Comparison of ENCODE assay signal across 2 cellular contexts in genomic region chr2:168116448-168116847, GRCh38.
TF ChIP-seq lines count a peak whose summit lies in the region.

No MANE protein-coding gene starts in this region.

TF ChIP-seq in HCT116, 20 proteins besides CTCF, POLR2A, EP300 and RAD21:
- TF ChIP-seq ELF1 (IDR thresholded peaks at IDR 0.05; ENCODE audit: borderline replicate concordance, low read depth) (no peak), SIN3A (IDR thresholded peaks at IDR 0.05; ENCODE audit: low read depth) (no peak), EZH2 (IDR thresholded peaks at IDR 0.05) (no peak), EGR1 (IDR thresholded peaks at IDR 0.05; ENCODE audit: low read depth) (no peak), ZNF274 (IDR thresholded peaks at IDR 0.05; ENCODE audit: low read depth, low read length) (no peak), ZBTB33 (IDR thresholded peaks at IDR 0.05; ENCODE audit: extremely low read depth, insufficient replicate concordance, low read length) (no peak), TCF7L2 (IDR thresholded peaks at IDR 0.05; ENCODE audit: borderline replicate concordance, extremely low read depth, insufficient read depth, insufficient read length) (no peak), SRF (IDR thresholded peaks at IDR 0.05; ENCODE audit: low read depth) (no peak), YY1 (IDR thresholded peaks at IDR 0.05; ENCODE audit: extremely low read depth, insufficient replicate concordance, low read depth, low read length) (no peak), ZFX (IDR thresholded peaks at IDR 0.05) (no peak), POLR2AphosphoS5 (IDR thresholded peaks at IDR 0.05; ENCODE audit: low read depth, low read length) (no peak), CBX3 (IDR thresholded peaks at IDR 0.05; ENCODE audit: low read depth) (no peak)
- TF ChIP-seq, protein P1, sequence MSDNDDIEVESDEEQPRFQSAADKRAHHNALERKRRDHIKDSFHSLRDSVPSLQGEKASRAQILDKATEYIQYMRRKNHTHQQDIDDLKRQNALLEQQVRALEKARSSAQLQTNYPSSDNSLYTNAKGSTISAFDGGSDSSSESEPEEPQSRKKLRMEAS (IDR thresholded peaks at IDR 0.05) = no peak
- TF ChIP-seq, protein P2, sequence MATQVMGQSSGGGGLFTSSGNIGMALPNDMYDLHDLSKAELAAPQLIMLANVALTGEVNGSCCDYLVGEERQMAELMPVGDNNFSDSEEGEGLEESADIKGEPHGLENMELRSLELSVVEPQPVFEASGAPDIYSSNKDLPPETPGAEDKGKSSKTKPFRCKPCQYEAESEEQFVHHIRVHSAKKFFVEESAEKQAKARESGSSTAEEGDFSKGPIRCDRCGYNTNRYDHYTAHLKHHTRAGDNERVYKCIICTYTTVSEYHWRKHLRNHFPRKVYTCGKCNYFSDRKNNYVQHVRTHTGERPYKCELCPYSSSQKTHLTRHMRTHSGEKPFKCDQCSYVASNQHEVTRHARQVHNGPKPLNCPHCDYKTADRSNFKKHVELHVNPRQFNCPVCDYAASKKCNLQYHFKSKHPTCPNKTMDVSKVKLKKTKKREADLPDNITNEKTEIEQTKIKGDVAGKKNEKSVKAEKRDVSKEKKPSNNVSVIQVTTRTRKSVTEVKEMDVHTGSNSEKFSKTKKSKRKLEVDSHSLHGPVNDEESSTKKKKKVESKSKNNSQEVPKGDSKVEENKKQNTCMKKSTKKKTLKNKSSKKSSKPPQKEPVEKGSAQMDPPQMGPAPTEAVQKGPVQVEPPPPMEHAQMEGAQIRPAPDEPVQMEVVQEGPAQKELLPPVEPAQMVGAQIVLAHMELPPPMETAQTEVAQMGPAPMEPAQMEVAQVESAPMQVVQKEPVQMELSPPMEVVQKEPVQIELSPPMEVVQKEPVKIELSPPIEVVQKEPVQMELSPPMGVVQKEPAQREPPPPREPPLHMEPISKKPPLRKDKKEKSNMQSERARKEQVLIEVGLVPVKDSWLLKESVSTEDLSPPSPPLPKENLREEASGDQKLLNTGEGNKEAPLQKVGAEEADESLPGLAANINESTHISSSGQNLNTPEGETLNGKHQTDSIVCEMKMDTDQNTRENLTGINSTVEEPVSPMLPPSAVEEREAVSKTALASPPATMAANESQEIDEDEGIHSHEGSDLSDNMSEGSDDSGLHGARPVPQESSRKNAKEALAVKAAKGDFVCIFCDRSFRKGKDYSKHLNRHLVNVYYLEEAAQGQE (IDR thresholded peaks at IDR 0.05; ENCODE audit: low read depth) = no peak

TF ChIP-seq in HEK293T, 16 proteins besides CTCF, POLR2A, EP300 and RAD21 (continued from another document):
- no peak for TF ChIP-seq FOXA1 (IDR thresholded peaks at IDR 0.05)
- TF ChIP-seq SUZ12 (IDR thresholded peaks at IDR 0.05) = no peak
- no peak for TF ChIP-seq ZNF384 (IDR thresholded peaks at IDR 0.05)
- no peak for TF ChIP-seq SP1 (IDR thresholded peaks at IDR 0.05)
- no peak for TF ChIP-seq CTBP1 (IDR thresholded peaks at IDR 0.05; ENCODE audit: borderline replicate concordance)
- no peak for TF ChIP-seq LEF1 (IDR thresholded peaks at IDR 0.05; ENCODE audit: borderline replicate concordance)
- TF ChIP-seq BHLHE40 (IDR thresholded peaks at IDR 0.05; ENCODE audit: borderline replicate concordance) = no peak
- no peak for TF ChIP-seq HDGF (IDR thresholded peaks at IDR 0.05; ENCODE audit: borderline replicate concordance)
- TF ChIP-seq, protein P3, sequence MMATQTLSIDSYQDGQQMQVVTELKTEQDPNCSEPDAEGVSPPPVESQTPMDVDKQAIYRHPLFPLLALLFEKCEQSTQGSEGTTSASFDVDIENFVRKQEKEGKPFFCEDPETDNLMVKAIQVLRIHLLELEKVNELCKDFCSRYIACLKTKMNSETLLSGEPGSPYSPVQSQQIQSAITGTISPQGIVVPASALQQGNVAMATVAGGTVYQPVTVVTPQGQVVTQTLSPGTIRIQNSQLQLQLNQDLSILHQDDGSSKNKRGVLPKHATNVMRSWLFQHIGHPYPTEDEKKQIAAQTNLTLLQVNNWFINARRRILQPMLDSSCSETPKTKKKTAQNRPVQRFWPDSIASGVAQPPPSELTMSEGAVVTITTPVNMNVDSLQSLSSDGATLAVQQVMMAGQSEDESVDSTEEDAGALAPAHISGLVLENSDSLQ (IDR thresholded peaks at IDR 0.05) = no peak
- TF ChIP-seq L3MBTL2 (conservative IDR thresholded peaks at IDR 0.05) = no peak
- no peak for TF ChIP-seq FOXK2 (IDR thresholded peaks at IDR 0.05)
- no peak for TF ChIP-seq ELF4 (IDR thresholded peaks at IDR 0.05)
